Comparison of ENCODE assay signal across 11 cellular contexts in the genomic region with DNA sequence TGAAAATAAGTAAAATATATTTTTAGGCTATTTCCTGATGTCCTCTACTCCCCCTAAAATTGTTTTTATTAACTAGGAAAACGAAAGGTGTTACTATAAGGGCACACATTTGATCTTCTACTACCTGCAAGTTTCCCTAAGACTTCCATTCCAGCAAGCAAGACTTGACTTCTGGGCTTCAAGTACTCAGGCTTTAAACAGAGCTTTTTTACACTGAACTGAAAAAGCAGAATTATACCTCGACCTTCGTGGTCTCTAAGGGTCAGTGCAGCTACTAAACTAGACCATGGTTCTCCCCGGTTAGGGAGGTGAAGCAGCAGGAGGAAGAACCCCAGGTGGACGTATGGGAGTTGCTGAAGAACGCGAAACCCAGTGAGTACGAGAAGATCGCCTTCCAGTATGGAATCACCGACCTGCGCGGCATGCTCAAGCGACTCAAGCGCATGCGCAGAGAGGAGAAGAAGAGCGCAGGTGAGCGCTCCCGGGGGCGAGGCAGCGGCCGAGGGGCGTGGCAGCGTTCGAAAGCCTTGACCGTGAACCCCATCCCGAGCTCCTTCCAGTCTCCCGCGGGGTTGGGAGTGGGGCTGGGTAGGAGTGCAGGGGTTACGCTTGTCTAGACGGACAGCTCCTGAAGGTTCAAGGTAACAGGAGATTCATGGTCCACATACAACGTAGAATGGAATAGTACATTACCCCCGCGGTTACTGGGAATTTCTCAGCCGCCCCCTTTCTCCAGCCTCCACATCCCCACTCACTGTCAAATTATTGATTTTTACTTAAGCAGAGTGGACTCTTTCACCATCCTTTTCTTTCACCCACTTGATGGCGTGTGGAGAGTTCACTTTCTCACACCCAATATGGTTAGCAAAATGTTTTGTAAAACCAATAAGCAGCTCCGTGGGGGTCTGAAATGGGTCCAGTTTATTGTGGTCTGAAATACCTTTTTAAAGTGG. TPM values are rescaled to one million over a fixed set of nuclear protein-coding genes. Genes with fewer than 3 reads are reported as not detected.
DNase-seq lines count a peak whose midpoint lies in the region; ATAC-seq and TF ChIP-seq lines count a peak whose summit lies in the region.
"Had no signal": no experiment of that assay in that cellular context is flagged by ENCODE, and none has a peak within 500 bp of the region (broad histone marks: within the 10 kb centered on the region; RNA-seq: fewer than 3 reads in every experiment).

No MANE protein-coding gene starts in this region.

- no peaks in the 10 kb centered on the region for H3K36me3 Mint-ChIP-seq in activated CD8-positive, alpha-beta T cell treated with anti-CD3 and anti-CD28 coated beads for 36 hours (ENCODE audit: low read depth)

- POLR2A ChIA-PET in activated CD8-positive, alpha-beta T cell treated with anti-CD3 and anti-CD28 coated beads for 36 hours (lab: Charles Lee): no interaction called here

- DNase-seq in activated CD8-positive, alpha-beta T cell treated with anti-CD3 and anti-CD28 coated beads for 36 hours: peak; percentile 3
- DNase-seq in retinal pigment epithelial cell (ENCODE audit: low read depth): no peak

- ATAC-seq in activated CD8-positive, alpha-beta T cell treated with anti-CD3 and anti-CD28 coated beads for 36 hours: no peak
- ATAC-seq in activated CD4-positive, CD25-positive, alpha-beta regulatory T cell treated with anti-CD3 and anti-CD28 coated beads, Interleukin-2, amount 50 U/mL, for 24 hours: no peak
- ATAC-seq in GM21360 (IDR thresholded peaks at IDR 0.05; ENCODE audit: unreplicated experiment) (no peak), GM18907 (IDR thresholded peaks at IDR 0.05; ENCODE audit: unreplicated experiment) (no peak), HG03108 (IDR thresholded peaks at IDR 0.05; ENCODE audit: unreplicated experiment) (no peak)

- H3K27ac Mint-ChIP-seq in activated CD8-positive, alpha-beta T cell treated with anti-CD3 and anti-CD28 coated beads for 36 hours: no peak overlapping the region

- H3K4me3 ChIP-seq in HUES6 (ENCODE audit: low read depth, low read length): peak overlapping the region; percentile 50
- H3K4me3 ChIP-seq in iPS-11a (ENCODE audit: low read depth, low read length): peak overlapping the region; percentile 30
- peak overlapping the region; percentile 40 for H3K4me3 ChIP-seq in retinal pigment epithelial cell (ENCODE audit: low read length)

- H3K9ac ChIP-seq in HUES6 (ENCODE audit: low read length): peak overlapping the region; percentile 3

- no peaks in the 10 kb centered on the region for H3K36me3 ChIP-seq in HUES6 (ENCODE audit: control insufficient read depth, insufficient read depth, low read length)
- H3K36me3 ChIP-seq: esophagus muscularis mucosa had no signal

- peak overlapping the region; percentile 13 for H3K4me3 Mint-ChIP-seq in activated CD8-positive, alpha-beta T cell treated with anti-CD3 and anti-CD28 coated beads for 36 hours

- H3K4me1 ChIP-seq in HUES6 (ENCODE audit: control insufficient read depth, insufficient read depth, low read length): peaks cover 8% of the 10 kb centered on the region; the same call in 1 of the 2 replicates

- H3K27ac ChIP-seq in HUES6 (ENCODE audit: low read depth, low read length): no peak overlapping the region
- H3K27ac ChIP-seq: esophagus muscularis mucosa, HL-60 had no signal

- peaks cover 4% of the 10 kb centered on the region for H3K4me1 Mint-ChIP-seq in activated CD8-positive, alpha-beta T cell treated with anti-CD3 and anti-CD28 coated beads for 36 hours (ENCODE audit: low read depth)

- no peak for TF ChIP-seq CTCF in activated CD8-positive, alpha-beta T cell treated with anti-CD3 and anti-CD28 coated beads for 36 hours (IDR thresholded peaks at IDR 0.05)
- no peak for TF ChIP-seq CTCF in retinal pigment epithelial cell (conservative IDR thresholded peaks at IDR 0.05; ENCODE audit: low read depth, low read length)

- no peaks in the 10 kb centered on the region for H3K9me3 ChIP-seq in HUES6 (ENCODE audit: control insufficient read depth, insufficient read depth, low read depth, low read length)
- H3K9me3 ChIP-seq: esophagus muscularis mucosa had no signal

- no peaks in the 10 kb centered on the region for H3K9me3 Mint-ChIP-seq in activated CD8-positive, alpha-beta T cell treated with anti-CD3 and anti-CD28 coated beads for 36 hours

- intact Hi-C loops in activated CD8-positive, alpha-beta T cell treated with anti-CD3 and anti-CD28 coated beads for 36 hours (cut with micrococcal nuclease): no loop called here

- CTCF ChIA-PET in activated CD8-positive, alpha-beta T cell treated with anti-CD3 and anti-CD28 coated beads for 36 hours (lab: Charles Lee): interaction anchor here (1.5 kb wide), 1 partner anchor 28 kb away, joined by 3 read pairs; no protein-coding TSS in a partner anchor

- H3K27me3 ChIP-seq in HUES6 (ENCODE audit: control insufficient read depth, insufficient read depth, low read length): peaks cover 24% of the 10 kb centered on the region

- H3K27me3 Mint-ChIP-seq in activated CD8-positive, alpha-beta T cell treated with anti-CD3 and anti-CD28 coated beads for 36 hours: peaks cover 18% of the 10 kb centered on the region

RNA-seq across cellular contexts. Expression of gene MYBPC1, which starts 47.6 kb away (rescaled TPM):
- total RNA-seq in activated CD8-positive, alpha-beta T cell treated with anti-CD3 and anti-CD28 coated beads for 36 hours: not detected
- total RNA-seq: T-helper 1 cell treated with Interleukin-12 subunit alpha and Interleukin-12 subunit beta and Interleukin-4 antibody, amounts not matched to agents 30 ng/mL and 1 ng/mL, for 36 hours had no signal

RNA-seq across cellular contexts. Expression of gene CHPT1, which starts 55.0 kb away (rescaled TPM):
- total RNA-seq in activated CD8-positive, alpha-beta T cell treated with anti-CD3 and anti-CD28 coated beads for 36 hours: 10 to 100 TPM; 15.2 to 15.8 TPM
